16 cellular contexts compared by ENCODE assay signal in the genomic region with DNA sequence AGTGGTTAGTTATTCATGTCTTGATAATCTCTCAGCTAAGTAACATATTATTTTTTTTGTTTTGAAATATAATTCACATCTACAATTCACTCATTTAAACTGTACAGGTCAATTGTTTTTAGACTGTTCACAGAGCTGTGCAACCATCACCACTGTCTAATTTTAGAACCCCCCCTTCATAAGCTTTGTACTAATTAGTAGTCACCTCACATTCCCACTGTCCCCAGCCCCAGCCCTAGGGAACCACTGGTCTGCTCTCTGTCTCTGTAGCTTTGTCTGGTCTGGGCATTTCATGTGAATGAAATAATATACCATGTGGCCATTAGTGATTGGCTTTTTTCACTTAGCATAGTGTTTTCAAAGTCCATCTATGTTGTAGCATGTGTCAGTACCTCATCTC.
"Had no signal": no experiment of that assay in that cellular context is flagged by ENCODE, and none has a peak within 500 bp of the region (broad histone marks: within the 10 kb centered on the region; RNA-seq: fewer than 3 reads in every experiment).

No MANE protein-coding gene starts in this region.

- H3K4me3 ChIP-seq: ascending aorta, esophagus muscularis mucosa, gastroesophageal sphincter, lower lobe of right lung, SK-N-MC, tibial artery had no signal

- H3K9me3 ChIP-seq: esophagus muscularis mucosa, gastroesophageal sphincter had no signal

- ATAC-seq: gastroesophageal sphincter, lower lobe of right lung had no signal

- H3K27ac Mint-ChIP-seq: activated CD4-positive, alpha-beta T cell treated with anti-CD3 and anti-CD28 coated beads, Interleukin-2, amount 10 ng/mL, durations not matched to agents 7 days and 5 days had no signal

- H3K27ac ChIP-seq: ascending aorta, esophagus muscularis mucosa, gastroesophageal sphincter had no signal

- H3K36me3 ChIP-seq: ascending aorta, esophagus muscularis mucosa, gastroesophageal sphincter, lower lobe of right lung, tibial artery had no signal

- H3K27me3 ChIP-seq: ascending aorta, esophagus muscularis mucosa, gastroesophageal sphincter, tibial artery had no signal

- DNase-seq: activated CD4-positive, alpha-beta T cell treated with anti-CD3 and anti-CD28 coated beads, Interleukin-2, amount 10 ng/mL, durations not matched to agents 7 days and 5 days; activated CD4-positive, CD25-positive, alpha-beta regulatory T cell; activated CD8-positive, alpha-beta memory T cell treated with anti-CD3 and anti-CD28 coated beads for 24 hours; activated CD8-positive, alpha-beta memory T cell treated with anti-CD3 and anti-CD28 coated beads, Interleukin-2, amount 50 U/mL, for 48 hours; cerebellar nuclear complex; cortex of kidney; lower lobe of right lung; retina; stimulated activated naive CD4-positive, alpha-beta T cell; substantia nigra; tibial artery had no signal

- H3K27me3 Mint-ChIP-seq: activated CD4-positive, alpha-beta T cell treated with anti-CD3 and anti-CD28 coated beads, Interleukin-2, amount 10 ng/mL, durations not matched to agents 7 days and 5 days had no signal

- H3K4me3 Mint-ChIP-seq: activated CD4-positive, alpha-beta T cell treated with anti-CD3 and anti-CD28 coated beads, Interleukin-2, amount 10 ng/mL, durations not matched to agents 7 days and 5 days; activated T-helper 1 cell treated with anti-CD3 and anti-CD28 coated beads, Interleukin-12 subunit alpha, Interleukin-12 subunit beta, Interleukin-2, Interleukin-4 antibody, amounts not matched to agents 30 ng/mL and 10 ng/mL and 1 ng/mL, durations not matched to agents 14 hours and 24 hours and 36 hours had no signal
